ENCODE assay signal across 22 cellular contexts in the genomic region with DNA sequence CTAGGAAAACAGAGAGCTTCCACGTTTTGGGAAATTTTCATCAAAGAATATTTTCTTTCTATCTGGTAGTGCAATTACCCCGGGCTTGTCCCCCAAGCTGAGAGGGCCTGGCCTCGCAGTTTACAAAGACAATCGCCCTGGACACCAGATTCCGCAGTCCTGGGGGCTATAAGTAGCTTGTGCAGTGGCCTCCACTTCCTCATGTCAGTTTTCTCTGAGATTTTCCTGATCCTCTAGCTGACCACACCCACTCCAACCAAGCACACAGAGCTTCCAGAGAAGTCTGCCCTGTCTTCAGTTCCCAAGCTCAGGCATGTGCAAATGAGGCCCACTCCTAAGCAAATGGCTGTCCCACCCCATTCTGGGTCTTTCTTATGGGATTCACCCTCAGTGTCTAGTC.
"Had no signal": no experiment of that assay in that cellular context is flagged by ENCODE, and none has a peak within 500 bp of the region (broad histone marks: within the 10 kb centered on the region; RNA-seq: fewer than 3 reads in every experiment).

No MANE protein-coding gene starts in this region.

- H3K27me3 ChIP-seq: Peyer's patch had no signal

- H3K9me3 ChIP-seq: Peyer's patch, SJCRH30 had no signal

- H3K4me3 ChIP-seq: Peyer's patch, SJCRH30 had no signal

- H3K36me3 ChIP-seq: Peyer's patch, SJCRH30 had no signal

- ATAC-seq: activated CD4-positive, alpha-beta T cell treated with anti-CD3 and anti-CD28 coated beads for 36 hours; activated T-helper 17 cell treated with anti-CD3 and anti-CD28 coated beads, Interleukin-2, amount 50 U/mL, for 72 hours; SK-N-SH treated with all-trans-retinoic acid at 6 μM for 48 hours had no signal

- H3K27ac ChIP-seq: Peyer's patch, RWPE1, SJCRH30 had no signal

- DNase-seq: activated CD4-positive, alpha-beta memory T cell treated with anti-CD3 and anti-CD28 coated beads, Interleukin-2, amount 10 ng/mL, durations not matched to agents 7 days and 5 days; activated CD4-positive, alpha-beta T cell treated with anti-CD3 and anti-CD28 coated beads for 36 hours; activated CD4-positive, alpha-beta T cell treated with anti-CD3 and anti-CD28 coated beads, Interleukin-2, amount 50 U/mL, for 1 hour; activated gamma-delta T cell; activated naive CD4-positive, alpha-beta T cell treated with anti-CD3 and anti-CD28 coated beads, Interleukin-2, amount 10 ng/mL, durations not matched to agents 7 days and 5 days; activated naive CD8-positive, alpha-beta T cell treated with anti-CD3 and anti-CD28 coated beads for 36 hours; activated T-cell treated with anti-CD3 and anti-CD28 coated beads for 4 hours; activated T-cell treated with anti-CD3 and anti-CD28 coated beads, Interleukin-2, amount 50 U/mL, for 48 hours; KG1; NCI-H1092; NCI-H1417; NCI-H1930; NCI-H345; NCI-H510A; NCI-H526 treated with DMSO at 0.1 percent for 48 hours; Peyer's patch; Right ventricle myocardium superior; SJCRH30; SW 1271 had no signal

- H3K4me1 ChIP-seq: Peyer's patch, SJCRH30 had no signal
